26 cellular contexts compared by ENCODE assay signal in genomic region chr9:72991772-72992171, GRCh38.
"Had no signal": no experiment of that assay in that cellular context is flagged by ENCODE, and none has a peak within 500 bp of the region (broad histone marks: within the 10 kb centered on the region; RNA-seq: fewer than 3 reads in every experiment).

No MANE protein-coding gene starts in this region.

- H3K4me2 ChIP-seq: hepatocyte had no signal

- H3K27ac ChIP-seq: colonic mucosa, coronary artery, dorsolateral prefrontal cortex, epithelial cell of prostate, esophagus muscularis mucosa, esophagus squamous epithelium, foreskin keratinocyte, gastrocnemius medialis, gastroesophageal sphincter, heart left ventricle, heart right ventricle, hepatocyte had no signal

- DNase-seq: colonic mucosa; dermis blood vessel endothelial cell; dorsolateral prefrontal cortex; effector CD4-positive, alpha-beta T cell; effector CD8-positive, alpha-beta T cell; effector memory CD4-positive, alpha-beta T cell; effector memory CD8-positive, alpha-beta T cell; endodermal cell; erythroblast; esophagus squamous epithelium; foreskin fibroblast; foreskin keratinocyte; foreskin melanocyte; gastrocnemius medialis; glutamatergic neuron; head of caudate nucleus; heart left ventricle; heart right ventricle had no signal

- H3K9me3 ChIP-seq: colonic mucosa, esophagus muscularis mucosa, esophagus squamous epithelium, gastrocnemius medialis, gastroesophageal sphincter, heart left ventricle, heart right ventricle had no signal

- H3K4me3 ChIP-seq: colonic mucosa, coronary artery, dorsolateral prefrontal cortex, esophagus muscularis mucosa, esophagus squamous epithelium, gastrocnemius medialis, gastroesophageal sphincter, heart left ventricle, heart right ventricle, hepatocyte had no signal

- H3K4me1 ChIP-seq: colonic mucosa, esophagus muscularis mucosa, gastroesophageal sphincter, heart left ventricle, heart right ventricle had no signal

- ATAC-seq: effector memory CD8-positive, alpha-beta T cell; esophagus mucosa; foreskin keratinocyte; gastrocnemius medialis; gastroesophageal sphincter; heart left ventricle; heart right ventricle had no signal

- FAIRE-seq: endometrium, endothelial cell of umbilical vein had no signal
